ENCODE assay signal across 24 cellular contexts in genomic region chr7:99789441-99790070, GRCh38. TPM values are rescaled to one million over a fixed set of nuclear protein-coding genes. Genes with fewer than 3 reads are reported as not detected.
DNase-seq lines count a peak whose midpoint lies in the region; ATAC-seq and TF ChIP-seq lines count a peak whose summit lies in the region.
"Had no signal": no experiment of that assay in that cellular context is flagged by ENCODE, and none has a peak within 500 bp of the region (broad histone marks: within the 10 kb centered on the region; RNA-seq: fewer than 3 reads in every experiment).

No MANE protein-coding gene starts in this region.

- ATAC-seq in activated T-cell treated with anti-CD3 and anti-CD28 coated beads, Interleukin-2, amount 50 U/mL, for 4 hours, result peak; percentile 42 to 51
- no peak for ATAC-seq in GM21381 (IDR thresholded peaks at IDR 0.05; ENCODE audit: unreplicated experiment)

- H3K9me3 ChIP-seq in adrenal gland (replicated peaks in 1 of 3), result no peaks in the 10 kb centered on the region

- H3K36me3 ChIP-seq in adrenal gland (replicated peaks in 1 of 2), result no peaks in the 10 kb centered on the region

- 70 to 80% (median 77%) methylated on average over 4 of the region's 4 CpGs for WGBS in adrenal gland, 4 donors

- no peak for DNase-seq in activated T-cell treated with anti-CD3 and anti-CD28 coated beads, Interleukin-2, amount 50 U/mL, for 4 hours
- no peak for DNase-seq in activated T-cell treated with anti-CD3 and anti-CD28 coated beads, Interleukin-2, amount 50 U/mL, for 1 hour
- DNase-seq in HS-5 (ENCODE audit: low read depth), result peak; percentile 36
- DNase-seq in epithelial cell of esophagus (ENCODE audit: low read depth), result peak; percentile 39
- peak; percentile 48 for DNase-seq in skeletal muscle cell (ENCODE audit: low read depth)
- no peak for DNase-seq in GOT3 (lab: John Stamatoyannopoulos, UW)
- no peak for DNase-seq in adrenal gland
- DNase-seq: activated CD4-positive, alpha-beta T cell treated with anti-CD3 and anti-CD28 coated beads for 4 hours; amniotic stem cell; CD4-positive, alpha-beta T cell; central memory CD4-positive, alpha-beta T cell; DMS53; effector CD8-positive, alpha-beta T cell; kidney; NCI-H2029 treated with DMSO at 0.1 percent for 48 hours; NCI-H446 treated with DMSO at 0.1 percent for 48 hours; stimulated activated naive B cell treated with anti-CD40 and anti-IgM and Interleukin-4, amounts not matched to agents 10 μg/mL and 1 μg/mL and 100 μg/mL, for 72 hours had no signal

- no peak overlapping the region for H3K27ac ChIP-seq in adrenal gland

- no peaks in the 10 kb centered on the region for H3K36me3 Mint-ChIP-seq in activated T-cell treated with anti-CD3 and anti-CD28 coated beads, Interleukin-2, amount 50 U/mL, for 4 hours (ENCODE audit: insufficient read depth)
- H3K36me3 Mint-ChIP-seq: stimulated activated naive B cell treated with anti-CD40 and anti-IgM and Interleukin-4, amounts not matched to agents 10 μg/mL and 1 μg/mL and 100 μg/mL, for 72 hours had no signal

- H3K9me3 Mint-ChIP-seq in activated T-cell treated with anti-CD3 and anti-CD28 coated beads, Interleukin-2, amount 50 U/mL, for 4 hours, result no peaks in the 10 kb centered on the region
- H3K9me3 Mint-ChIP-seq: CD4-positive, alpha-beta T cell; IgD-negative memory B cell; neural crest cell had no signal

- peaks cover 13% of the 10 kb centered on the region for H3K4me1 Mint-ChIP-seq in activated T-cell treated with anti-CD3 and anti-CD28 coated beads, Interleukin-2, amount 50 U/mL, for 4 hours (ENCODE audit: low read depth)
- H3K4me1 Mint-ChIP-seq: IgD-negative memory B cell; neural crest cell; stimulated activated naive B cell treated with anti-CD40 and anti-IgM and Interleukin-4, amounts not matched to agents 10 μg/mL and 1 μg/mL and 100 μg/mL, for 72 hours had no signal

- H3K27me3 ChIP-seq in adrenal gland, result no peaks in the 10 kb centered on the region

- no peak overlapping the region for H3K4me3 Mint-ChIP-seq in activated T-cell treated with anti-CD3 and anti-CD28 coated beads, Interleukin-2, amount 50 U/mL, for 4 hours
- H3K4me3 Mint-ChIP-seq: CD4-positive, alpha-beta T cell; IgD-negative memory B cell; neural crest cell; stimulated activated naive B cell treated with anti-CD40 and anti-IgM and Interleukin-4, amounts not matched to agents 10 μg/mL and 1 μg/mL and 100 μg/mL, for 72 hours had no signal

- no peak overlapping the region for H3K4me3 ChIP-seq in epithelial cell of esophagus (ENCODE audit: low read length)
- no peak overlapping the region for H3K4me3 ChIP-seq in skeletal muscle cell (ENCODE audit: low read depth, low read length)
- H3K4me3 ChIP-seq in adrenal gland, result no peak overlapping the region

- TF ChIP-seq POLR2A in adrenal gland (IDR thresholded peaks at IDR 0.05), result no peak

- H3K4me1 ChIP-seq in adrenal gland (replicated peaks in 1 of 2), result peaks cover 10 to 11% of the 10 kb centered on the region in 2 donors

- TF ChIP-seq CTCF in epithelial cell of esophagus (IDR thresholded peaks at IDR 0.05; ENCODE audit: insufficient read depth, low read depth, low read length, missing control alignments) (no peak), adrenal gland (IDR thresholded peaks at IDR 0.05) (no peak)

- intact Hi-C loops in adrenal gland (cut with DNase I), result no loop called here

- H3K27me3 Mint-ChIP-seq in activated T-cell treated with anti-CD3 and anti-CD28 coated beads, Interleukin-2, amount 50 U/mL, for 4 hours (ENCODE audit: low read depth), result peaks cover 6% of the 10 kb centered on the region

RNA-seq across cellular contexts. Expression of gene CYP3A4, which starts 5.6 kb away (rescaled TPM):
- under 1 TPM in 2 of 3 donors, not detected in 1; 0.11 to 0.23 TPM for total RNA-seq in activated T-cell treated with anti-CD3 and anti-CD28 coated beads, Interleukin-2, amount 50 U/mL, for 4 hours
- 10 to 100 TPM in 2 of 8 donors, 1 to 10 TPM in 3, under 1 TPM in 3; 0.14 to 34.6 (median 2.1) TPM for total RNA-seq in adrenal gland
- 1 to 10 TPM in 1 of 3 donors, under 1 TPM in 2; 0.33 to 1.8 (median 0.57) TPM for polyA plus RNA-seq in adrenal gland
- total RNA-seq: CD4-positive, alpha-beta T cell; H1; kidney; neural crest cell; RPMI7951 had no signal
- polyA plus RNA-seq: fibroblast of lung, H1, IgD-negative memory B cell had no signal

RNA-seq across cellular contexts. Expression of gene CYP3A43, which starts 38.3 kb away (rescaled TPM):
- total RNA-seq in activated T-cell treated with anti-CD3 and anti-CD28 coated beads, Interleukin-2, amount 50 U/mL, for 4 hours, result not detected
- total RNA-seq in adrenal gland, result not detected
- polyA plus RNA-seq in adrenal gland, result not detected
- total RNA-seq: CD4-positive, alpha-beta T cell; fibroblast of lung; H1; neural crest cell; RPMI7951 had no signal
- polyA plus RNA-seq: fibroblast of lung, IgD-negative memory B cell had no signal

RNA-seq across cellular contexts. Expression of gene CYP3A7, which starts 54.6 kb away (rescaled TPM):
- total RNA-seq in activated T-cell treated with anti-CD3 and anti-CD28 coated beads, Interleukin-2, amount 50 U/mL, for 4 hours, result not detected
- total RNA-seq in adrenal gland, result 1 to 10 TPM in 3 of 8 donors, under 1 TPM in 2, not detected in 3; 0.27 to 1.9 (median 1.2) TPM
- under 1 TPM; 0.09 to 0.32 (median 0.20) TPM for polyA plus RNA-seq in adrenal gland
- total RNA-seq: CD4-positive, alpha-beta T cell; H1; kidney; mesenteric fat pad; neural crest cell; RPMI7951 had no signal
- polyA plus RNA-seq: H1, IgD-negative memory B cell had no signal

Comparison
In these comparisons a context has a peak if more than half of its experiments do, and no peak if none do; other contexts are left out.
1. DNase-seq: peak in HS-5 (single experiment), epithelial cell of esophagus (single experiment) and skeletal muscle cell (single experiment); none in activated T-cell treated with anti-CD3 and anti-CD28 coated beads, Interleukin-2, amount 50 U/mL, for 4 hours (single experiment), activated T-cell treated with anti-CD3 and anti-CD28 coated beads, Interleukin-2, amount 50 U/mL, for 1 hour (single experiment), GOT3 (single experiment) and adrenal gland (0 of 7).